20 cellular contexts compared by ENCODE assay signal in the genomic region with DNA sequence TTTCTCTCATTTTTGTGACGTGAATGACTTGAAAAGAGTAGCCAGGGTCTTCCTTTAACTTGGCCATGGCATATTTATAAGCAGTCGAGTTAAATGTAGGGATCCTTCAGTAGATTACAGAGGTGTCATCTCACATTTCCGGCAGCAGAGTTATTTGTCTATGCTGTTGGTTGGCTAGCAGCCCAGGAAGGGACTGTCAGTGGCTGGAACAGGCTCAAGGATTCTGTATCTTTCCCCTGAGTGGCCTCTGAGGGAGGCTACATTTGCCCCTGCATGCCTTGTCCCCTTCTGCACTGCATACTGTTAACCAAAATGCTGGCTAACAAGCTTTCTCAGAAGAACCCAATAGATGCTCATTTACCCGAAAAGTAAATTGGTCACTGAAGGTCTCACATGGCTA.
A peak's percentile ranks its signal among the peaks of the same experiment; 100 is the strongest.
DNase-seq lines count a peak whose midpoint lies in the region; ATAC-seq, FAIRE-seq and TF ChIP-seq lines count a peak whose summit lies in the region.
"Had no signal": no experiment of that assay in that cellular context is flagged by ENCODE, and none has a peak within 500 bp of the region (broad histone marks: within the 10 kb centered on the region; RNA-seq: fewer than 3 reads in every experiment).

No MANE protein-coding gene starts in this region.

- intact Hi-C loops in activated CD4-positive, alpha-beta T cell treated with anti-CD3 and anti-CD28 coated beads, Interleukin-2, amount 10 ng/mL, durations not matched to agents 24 days and 14 days (cut with micrococcal nuclease) = no loop called here

- H3K27ac Mint-ChIP-seq in activated CD4-positive, alpha-beta T cell treated with anti-CD3 and anti-CD28 coated beads, Interleukin-2, amount 10 ng/mL, durations not matched to agents 24 days and 14 days = no peak overlapping the region
- H3K27ac Mint-ChIP-seq: activated CD4-positive, alpha-beta T cell treated with anti-CD3 and anti-CD28 coated beads for 36 hours; activated naive CD8-positive, alpha-beta T cell treated with anti-CD3 and anti-CD28 coated beads for 36 hours; H9 had no signal

- H3K36me3 Mint-ChIP-seq in activated CD4-positive, alpha-beta T cell treated with anti-CD3 and anti-CD28 coated beads, Interleukin-2, amount 10 ng/mL, durations not matched to agents 24 days and 14 days (ENCODE audit: low read depth) = no peaks in the 10 kb centered on the region
- H3K36me3 Mint-ChIP-seq: activated naive CD8-positive, alpha-beta T cell treated with anti-CD3 and anti-CD28 coated beads for 36 hours had no signal

- no peaks in the 10 kb centered on the region for H3K9me3 Mint-ChIP-seq in activated CD4-positive, alpha-beta T cell treated with anti-CD3 and anti-CD28 coated beads, Interleukin-2, amount 10 ng/mL, durations not matched to agents 24 days and 14 days
- H3K9me3 Mint-ChIP-seq: H9; stimulated activated naive CD8-positive, alpha-beta T cell treated with anti-CD3 and anti-CD28 coated beads, Interleukin-15, amount 100 ng/mL, for 72 hours had no signal

- no peak overlapping the region for H3K4me3 ChIP-seq in bronchial epithelial cell (ENCODE audit: low read depth, low read length)
- H3K4me3 ChIP-seq: gastroesophageal sphincter, pancreas, uterus had no signal

- H3K36me3 ChIP-seq in bronchial epithelial cell (ENCODE audit: control insufficient read depth, insufficient read depth, low read length) = no peaks in the 10 kb centered on the region
- H3K36me3 ChIP-seq: pancreas, uterus had no signal

- ATAC-seq in GM19035 (IDR thresholded peaks at IDR 0.05; ENCODE audit: unreplicated experiment) (no peak), HG02798 (IDR thresholded peaks at IDR 0.05; ENCODE audit: poor library complexity, unreplicated experiment) (no peak)
- ATAC-seq: activated CD4-positive, alpha-beta T cell treated with anti-CD3 and anti-CD28 coated beads for 36 hours; gastroesophageal sphincter; stimulated activated naive CD8-positive, alpha-beta T cell treated with anti-CD3 and anti-CD28 coated beads, Interleukin-15, amount 100 ng/mL, for 72 hours had no signal

- no peak overlapping the region for H3K4me3 Mint-ChIP-seq in activated CD4-positive, alpha-beta T cell treated with anti-CD3 and anti-CD28 coated beads, Interleukin-2, amount 10 ng/mL, durations not matched to agents 24 days and 14 days
- H3K4me3 Mint-ChIP-seq: activated CD4-positive, alpha-beta T cell treated with anti-CD3 and anti-CD28 coated beads for 36 hours; activated naive CD8-positive, alpha-beta T cell treated with anti-CD3 and anti-CD28 coated beads for 36 hours; H9; stimulated activated naive CD8-positive, alpha-beta T cell treated with anti-CD3 and anti-CD28 coated beads, Interleukin-15, amount 100 ng/mL, for 72 hours had no signal

- H3K4me1 Mint-ChIP-seq in activated CD4-positive, alpha-beta T cell treated with anti-CD3 and anti-CD28 coated beads, Interleukin-2, amount 10 ng/mL, durations not matched to agents 24 days and 14 days = no peaks in the 10 kb centered on the region
- H3K4me1 Mint-ChIP-seq: activated CD4-positive, alpha-beta T cell treated with anti-CD3 and anti-CD28 coated beads for 36 hours; activated naive CD8-positive, alpha-beta T cell treated with anti-CD3 and anti-CD28 coated beads for 36 hours; stimulated activated naive CD8-positive, alpha-beta T cell treated with anti-CD3 and anti-CD28 coated beads, Interleukin-15, amount 100 ng/mL, for 72 hours had no signal

- no peak for TF ChIP-seq CTCF in bronchial epithelial cell (IDR thresholded peaks at IDR 0.05; ENCODE audit: insufficient read depth, low read length, severe bottlenecking)

- H3K27me3 Mint-ChIP-seq in activated CD4-positive, alpha-beta T cell treated with anti-CD3 and anti-CD28 coated beads, Interleukin-2, amount 10 ng/mL, durations not matched to agents 24 days and 14 days = no peaks in the 10 kb centered on the region
- H3K27me3 Mint-ChIP-seq: activated CD4-positive, alpha-beta T cell treated with anti-CD3 and anti-CD28 coated beads for 36 hours; activated naive CD8-positive, alpha-beta T cell treated with anti-CD3 and anti-CD28 coated beads for 36 hours; stimulated activated naive CD8-positive, alpha-beta T cell treated with anti-CD3 and anti-CD28 coated beads, Interleukin-15, amount 100 ng/mL, for 72 hours had no signal

- DNase-seq in COR-L47 (lab: John Stamatoyannopoulos, UW) (peak; percentile 51), M059J (ENCODE audit: low read depth) (peak; percentile 22), bronchial epithelial cell (ENCODE audit: low read depth) (peak; percentile 13), lung microvascular endothelial cell (ENCODE audit: low read depth in 2 of 2) (peak; percentile 55 to 59), inferior parietal cortex (ENCODE audit: extremely low spot score) (no peak)
- no peak for DNase-seq in activated CD4-positive, alpha-beta T cell treated with anti-CD3 and anti-CD28 coated beads, Interleukin-2, amount 10 ng/mL, durations not matched to agents 24 days and 14 days
- DNase-seq: activated CD4-positive, alpha-beta T cell treated with anti-CD3 and anti-CD28 coated beads for 36 hours; activated naive CD8-positive, alpha-beta T cell treated with anti-CD3 and anti-CD28 coated beads for 36 hours; H9; Karpas-422; NCI-H1694 treated with DMSO at 0.1 percent for 48 hours; NCI-H82; pancreas; RPMI8226; stimulated activated CD4-positive, alpha-beta T cell treated with anti-CD3 and anti-CD28 coated beads, Interleukin-12 subunit alpha, Interleukin-12 subunit beta, amount 100 ng/mL, for 4 hours; stimulated activated naive CD8-positive, alpha-beta T cell treated with anti-CD3 and anti-CD28 coated beads, Interleukin-15, amount 100 ng/mL, for 72 hours; uterus had no signal

- no peaks in the 10 kb centered on the region for H3K27me3 ChIP-seq in bronchial epithelial cell (ENCODE audit: control insufficient read depth, insufficient read depth, low read length)
- H3K27me3 ChIP-seq: gastroesophageal sphincter, pancreas, uterus had no signal

- FAIRE-seq in bronchial epithelial cell (lab: Jason Lieb, UNC) = no peak

Comparison
In these comparisons a context has a peak if more than half of its experiments do, and no peak if none do; other contexts are left out.
1. DNase-seq: peak in COR-L47 (single experiment), M059J (single experiment), bronchial epithelial cell (single experiment) and lung microvascular endothelial cell (2 of 2); none in inferior parietal cortex (single experiment) and activated CD4-positive, alpha-beta T cell treated with anti-CD3 and anti-CD28 coated beads, Interleukin-2, amount 10 ng/mL, durations not matched to agents 24 days and 14 days (single experiment).